ENCODE assay signal across 8 cellular contexts in the genomic region with DNA sequence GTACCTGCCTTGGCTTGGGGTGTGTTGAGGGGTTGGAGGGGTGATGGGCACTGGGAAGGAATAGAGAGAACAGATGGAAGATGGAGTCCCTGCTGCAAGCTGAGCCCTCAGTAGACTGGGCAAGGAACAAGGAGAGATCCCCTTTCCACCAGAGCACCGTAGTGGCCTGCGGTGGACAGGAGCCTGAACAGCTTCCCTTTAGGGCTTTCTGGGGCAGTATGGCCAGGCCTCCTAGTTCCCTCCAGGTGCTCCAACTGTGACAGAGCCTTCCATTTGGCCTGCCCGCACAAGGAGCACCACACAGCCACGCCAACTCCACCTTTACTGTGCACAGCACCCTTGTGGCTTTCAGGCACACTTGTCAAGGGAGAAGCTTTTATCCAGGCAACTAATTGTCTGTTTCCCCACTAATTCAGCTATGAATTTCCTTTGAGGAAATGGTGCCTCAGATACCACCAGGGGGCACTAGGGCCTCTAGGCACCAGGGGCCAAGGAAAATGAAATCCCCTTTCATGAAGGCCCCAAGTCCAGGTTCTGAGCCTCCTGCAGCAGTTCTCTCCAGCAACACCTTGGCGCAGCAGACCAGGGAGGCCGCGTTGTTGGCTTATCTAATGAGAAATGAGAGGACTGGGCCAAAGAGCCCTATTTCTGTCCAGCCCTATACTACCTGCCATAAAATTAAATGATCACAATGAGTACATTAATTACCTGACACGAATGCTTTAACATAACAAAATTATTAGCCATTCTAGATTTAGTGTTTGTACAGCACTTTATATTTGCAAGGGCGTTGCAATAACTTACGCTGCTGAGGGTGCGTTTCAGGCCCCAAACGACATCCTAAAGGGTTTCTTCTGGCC. TPM values are rescaled to one million over a fixed set of nuclear protein-coding genes. Genes with fewer than 3 reads are reported as not detected.
A peak's percentile ranks its signal among the peaks of the same experiment; 100 is the strongest.
DNase-seq lines count a peak whose midpoint lies in the region; ATAC-seq and TF ChIP-seq lines count a peak whose summit lies in the region.

No MANE protein-coding gene starts in this region.

- no peak for TF ChIP-seq POLR2A in spleen (IDR thresholded peaks at IDR 0.05)

- ATAC-seq in HG03159 (IDR thresholded peaks at IDR 0.05; ENCODE audit: unreplicated experiment) = no peak

- no peaks in the 10 kb centered on the region for H3K9me3 ChIP-seq in SJCRH30 (replicated peaks)
- no peaks in the 10 kb centered on the region for H3K9me3 ChIP-seq in ascending aorta
- no peaks in the 10 kb centered on the region for H3K9me3 ChIP-seq in spleen

- intact Hi-C loops in ascending aorta (cut with DNase I) (loop anchor here (2.0 kb wide), 1 partner anchor 217 kb away; no protein-coding TSS in a partner anchor), spleen (cut with DNase I; ENCODE audit: low total_unique reads) (loop anchor here (5.0 kb wide), 1 partner anchor 219 kb away; no protein-coding TSS in a partner anchor)

- H3K27me3 ChIP-seq in SJCRH30 = peaks cover 4% of the 10 kb centered on the region; the same call in 1 of the 2 replicates
- H3K27me3 ChIP-seq in ascending aorta = no peaks in the 10 kb centered on the region
- H3K27me3 ChIP-seq in spleen (replicated peaks in 1 of 7) = peaks cover 0 to 4% (median 0%) of the 10 kb centered on the region in 7 donors

- H3K4me1 ChIP-seq in SJCRH30 = no peaks in the 10 kb centered on the region
- no peaks in the 10 kb centered on the region for H3K4me1 ChIP-seq in ascending aorta
- H3K4me1 ChIP-seq in spleen = no peaks in the 10 kb centered on the region

- H3K4me3 ChIP-seq in Jurkat, Clone E6-1 (ENCODE audit: low read length) = no peak overlapping the region
- no peak overlapping the region for H3K4me3 ChIP-seq in SJCRH30
- no peak overlapping the region for H3K4me3 ChIP-seq in ascending aorta
- H3K4me3 ChIP-seq in spleen = no peak overlapping the region

- WGBS in spleen, 5 donors = 57 to 61% (median 60%) methylated on average over 12 of the region's 12 CpGs

- H3K27ac ChIP-seq in SJCRH30 = no peak overlapping the region
- no peak overlapping the region for H3K27ac ChIP-seq in ascending aorta
- no peak overlapping the region for H3K27ac ChIP-seq in spleen

- DNase-seq in DMS153 (lab: John Stamatoyannopoulos, UW) = peak; percentile 14
- peak; percentile 42 for DNase-seq in Jurkat, Clone E6-1 (ENCODE audit: low read depth, low spot score)
- DNase-seq in SJCRH30 = peak; percentile 64 to 79
- DNase-seq in ascending aorta (ENCODE audit: low spot score in 2 of 2) = no peak
- DNase-seq in iPS DF 19.7 (ENCODE audit: low read depth, low spot score) = peak; percentile 48
- DNase-seq in spleen = no peak
- no peak for DNase-seq in OCI-M2 (lab: John Stamatoyannopoulos, UW; ENCODE audit: unreplicated experiment)

- TF ChIP-seq CTCF in ascending aorta (IDR thresholded peaks at IDR 0.05) (peak; percentile 41 to 59 (median 46)), spleen (IDR thresholded peaks at IDR 0.05 in 8 of 11, conservative IDR thresholded peaks at IDR 0.05 in 3 of 11) (peak in 10 of 11 experiments; percentile 42 to 79 (median 66))

- no peaks in the 10 kb centered on the region; the same call in 1 of the 2 replicates for H3K36me3 ChIP-seq in SJCRH30
- H3K36me3 ChIP-seq in ascending aorta = no peaks in the 10 kb centered on the region
- H3K36me3 ChIP-seq in spleen = no peaks in the 10 kb centered on the region

RNA-seq across cellular contexts. Expression of gene ERI3, which starts 23.1 kb away (rescaled TPM):
- polyA plus RNA-seq in Jurkat, Clone E6-1 (2012; ENCODE audit: insufficient read depth, insufficient read length) = 84.2 TPM
- 64.8 TPM in 2 replicates for total RNA-seq in SJCRH30 (2014; rRNA removed; shearing (Covaris generic))
- total RNA-seq in ascending aorta (69.3 TPM), spleen (10 to 100 TPM; 20.1 to 41.1 (median 26.5) TPM)
- 10 to 100 TPM; 25.3 to 29.9 (median 28.0) TPM for polyA plus RNA-seq in spleen

RNA-seq across cellular contexts. Expression of gene RNF220, which starts 26.9 kb away (rescaled TPM):
- 112 TPM for polyA plus RNA-seq in Jurkat, Clone E6-1 (2012; ENCODE audit: insufficient read depth, insufficient read length)
- 89.4 and 94.9 TPM in 2 replicates for total RNA-seq in SJCRH30 (2014; rRNA removed; shearing (Covaris generic))
- 54.8 TPM for total RNA-seq in ascending aorta
- total RNA-seq in spleen = 100 to 1,000 TPM in 2 of 7 donors, 10 to 100 TPM in 5; 65.8 to 126 (median 75.8) TPM
- 10 to 100 TPM; 59.0 to 99.3 (median 61.1) TPM for polyA plus RNA-seq in spleen

Comparison
In these comparisons a context has a peak if more than half of its experiments do, and no peak if none do; other contexts are left out.
1. DNase-seq: peak in DMS153 (single experiment), Jurkat, Clone E6-1 (single experiment), SJCRH30 (2 of 2) and iPS DF 19.7 (single experiment); none in ascending aorta (0 of 2), spleen (single experiment) and OCI-M2 (single experiment).